Comparison of ENCODE assay signal across 9 cellular contexts in the genomic region with DNA sequence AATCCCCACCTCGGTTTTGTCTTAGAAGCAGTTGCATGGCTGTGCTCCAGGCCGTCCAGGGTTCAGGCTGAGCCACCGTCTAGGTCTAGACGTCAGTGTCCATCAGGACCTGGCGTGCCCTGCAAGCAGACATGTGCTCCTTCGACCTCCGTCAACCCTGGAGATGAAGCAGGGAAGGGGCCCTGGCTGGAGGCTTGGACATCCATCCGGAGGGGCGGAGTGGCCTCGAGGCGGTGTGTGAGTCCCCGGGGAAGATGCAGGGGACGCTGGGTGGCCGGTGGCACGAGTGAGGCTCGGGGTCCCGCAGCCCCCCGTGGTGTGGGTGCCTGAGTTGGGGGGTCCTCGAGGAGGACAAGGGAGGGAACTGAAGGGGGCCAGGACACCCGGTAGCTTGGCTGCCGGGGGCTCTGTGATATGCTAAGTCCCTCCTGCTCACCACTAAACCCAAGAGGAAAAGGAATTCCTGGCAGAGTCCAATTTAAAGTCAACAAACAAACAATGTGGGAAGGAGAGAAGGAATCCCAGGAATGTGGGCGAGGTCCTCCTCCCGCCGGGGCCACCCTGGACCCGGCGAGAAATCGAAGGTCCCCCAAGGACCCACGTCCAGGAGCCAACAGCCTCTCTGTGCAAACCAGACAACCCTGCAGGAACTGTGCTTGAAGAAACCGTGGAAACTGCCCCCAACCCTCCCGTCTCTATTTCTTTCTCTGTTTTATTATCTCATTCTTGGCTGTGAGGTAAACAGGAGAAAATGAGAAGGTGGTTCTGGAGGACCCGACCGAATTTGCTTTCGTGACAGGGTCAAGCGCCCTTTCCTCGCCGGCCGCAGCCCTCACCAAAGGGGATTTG. TPM values are rescaled to one million over a fixed set of nuclear protein-coding genes. Genes with fewer than 3 reads are reported as not detected.
DNase-seq lines count a peak whose midpoint lies in the region; ATAC-seq, FAIRE-seq and TF ChIP-seq lines count a peak whose summit lies in the region.
"Had no signal": no experiment of that assay in that cellular context is flagged by ENCODE, and none has a peak within 500 bp of the region (broad histone marks: within the 10 kb centered on the region; RNA-seq: fewer than 3 reads in every experiment).

No MANE protein-coding gene starts in this region.

- no peak overlapping the region for H3K4me2 ChIP-seq in K562 (ENCODE audit: insufficient read depth, low read length)
- H3K4me2 ChIP-seq in skeletal muscle satellite cell (ENCODE audit: low read length) = peak overlapping the region; percentile 79

- no peak for TF ChIP-seq CTCF in K562 (IDR thresholded peaks at IDR 0.05 in 2 of 3, conservative IDR thresholded peaks at IDR 0.05 in 1 of 3; ENCODE audit: insufficient read depth in 2 of 3, low read depth in 1 of 3, low read length in 3 of 3)

- no TSS peak for BruUV-seq in K562 (replicated peaks; lab: Mats Ljungman, UMichigan)

- H3K9me3 ChIP-seq in HAP-1 (no peaks in the 10 kb centered on the region), K562 (replicated peaks; ENCODE audit: control insufficient read depth, insufficient read depth, low read depth, low read length) (no peaks in the 10 kb centered on the region), iPS-15b (ENCODE audit: control insufficient read depth, insufficient read depth, low read length) (no peaks in the 10 kb centered on the region), skeletal muscle satellite cell (replicated peaks; ENCODE audit: low read length) (no peaks in the 10 kb centered on the region)

- no peak for TF ChIP-seq EP300 in K562 (IDR thresholded peaks at IDR 0.05; ENCODE audit: low read length)

- peak overlapping the region in 1 of 2 experiments; percentile 84; a peak in 2 of 4 replicates for H3K9ac ChIP-seq in K562 (ENCODE audit: insufficient read depth in 1 of 2, low read depth in 2 of 2, low read length in 2 of 2)
- peak overlapping the region; percentile 32 for H3K9ac ChIP-seq in iPS-15b (ENCODE audit: low read depth, low read length)
- peak overlapping the region; percentile 47 for H3K9ac ChIP-seq in skeletal muscle satellite cell (ENCODE audit: low read depth, low read length)

- H3K4me1 ChIP-seq in HAP-1 (peaks cover 22% of the 10 kb centered on the region), K562 (replicated peaks in 1 of 2; ENCODE audit: control insufficient read depth in 2 of 2, insufficient read depth in 2 of 2, low read length in 2 of 2) (peaks cover 0 to 31% of the 10 kb centered on the region in 2 experiments; a peak in 2 of 5 replicates), iPS-15b (ENCODE audit: control insufficient read depth, insufficient read depth, low read length) (peaks cover 3% of the 10 kb centered on the region), skeletal muscle satellite cell (ENCODE audit: control insufficient read depth, insufficient read depth, low read length) (peaks cover 27% of the 10 kb centered on the region)

- no peak for TF ChIP-seq POLR2A in K562 (conservative IDR thresholded peaks at IDR 0.05)

- no peak for TF ChIP-seq RAD21 in K562 (CRISPR knock-in tag; conservative IDR thresholded peaks at IDR 0.05 in 1 of 2, IDR thresholded peaks at IDR 0.05 in 1 of 2)

- H3K27ac ChIP-seq in K562 (ENCODE audit: extremely low read depth, low read depth, low read length) = no peak overlapping the region

- H3K36me3 ChIP-seq in HAP-1 (replicated peaks) (peaks cover 3% of the 10 kb centered on the region; the same call in 1 of the 2 replicates), K562 (ENCODE audit: control insufficient read depth, insufficient read depth, low read length) (no peaks in the 10 kb centered on the region), iPS-15b (ENCODE audit: control insufficient read depth, insufficient read depth, low read length) (no peaks in the 10 kb centered on the region), skeletal muscle satellite cell (ENCODE audit: insufficient read depth, low read length) (no peaks in the 10 kb centered on the region)

- POLR2A ChIA-PET in K562 (lab: Yijun Ruan, JAX) = interaction anchor here (1.0 kb wide), 1 partner anchor 15 kb away, joined by 5 read pairs; a partner anchor contains a TSS

- CTCF ChIA-PET in K562 (lab: Yijun Ruan, JAX; ENCODE audit: low intra/inter-chr PET ratio) = no interaction called here

- no peaks in the 10 kb centered on the region for H3K79me2 ChIP-seq in K562 (ENCODE audit: control insufficient read depth, insufficient read depth, low read length)

- no peaks in the 10 kb centered on the region for H4K20me1 ChIP-seq in K562 (replicated peaks; ENCODE audit: control insufficient read depth, insufficient read depth, low read length)

- peak overlapping the region; percentile 34 for H3K4me3 ChIP-seq in HAP-1
- H3K4me3 ChIP-seq in K562 = no peak overlapping the region
- peak overlapping the region; percentile 46 for H3K4me3 ChIP-seq in iPS-15b (ENCODE audit: low read depth, low read length)
- H3K4me3 ChIP-seq in skeletal muscle satellite cell (ENCODE audit: low read length) = peak overlapping the region; percentile 63

- no peak overlapping the region for H2AFZ ChIP-seq in K562 (ENCODE audit: low read depth, low read length)

- peak; percentile 38; the same call in 2 of the 3 replicates for ATAC-seq in K562
- no peak for ATAC-seq in GM18870 (IDR thresholded peaks at IDR 0.05; ENCODE audit: unreplicated experiment)
- ATAC-seq in GM19351 (IDR thresholded peaks at IDR 0.05; ENCODE audit: unreplicated experiment) = no peak

- WGBS in K562 (ENCODE audit: insufficient coverage, low coverage, missing lambda C conversion rate) = 63% methylated on average over 32 of the region's 37 CpGs

- no peak for FAIRE-seq in K562 (lab: Jason Lieb, UNC)

- H3K27me3 ChIP-seq in HAP-1 (ENCODE audit: low read depth) (no peaks in the 10 kb centered on the region), K562 (ENCODE audit: control insufficient read depth in 2 of 2, insufficient read depth in 2 of 2, low read length in 2 of 2) (no peaks in the 10 kb centered on the region), iPS-15b (ENCODE audit: control insufficient read depth, insufficient read depth, low read length) (no peaks in the 10 kb centered on the region), skeletal muscle satellite cell (ENCODE audit: control insufficient read depth, insufficient read depth, low read length) (no peaks in the 10 kb centered on the region)

- no peaks in the 10 kb centered on the region for H3K9me1 ChIP-seq in K562 (ENCODE audit: control insufficient read depth, insufficient read depth, low read length)

- intact Hi-C loops in K562 (cut with micrococcal nuclease) = no loop called here

- DNase-seq in HAP-1 (ENCODE audit: low spot score in 2 of 2) = peak; percentile 86 to 96
- no peak for DNase-seq in K562 (ENCODE audit: extremely low read depth in 1 of 4, low spot score in 3 of 4)
- no peak for DNase-seq in amygdala (lab: John Stamatoyannopoulos, UW)
- no peak for DNase-seq in NCI-H69 (lab: John Stamatoyannopoulos, UW)
- DNase-seq: activated naive CD8-positive, alpha-beta T cell treated with anti-CD3 and anti-CD28 coated beads, Interleukin-2, amount 10 ng/mL, durations not matched to agents 7 days and 5 days had no signal

- in situ Hi-C loops in HAP-1 (cut with MboI; ENCODE audit: low sequenced_read_pairs) = no loop called here
- in situ Hi-C loops in K562 (cut with MboI) = no loop called here

RNA-seq across cellular contexts. Expression of a gene that starts 14.8 kb away (rescaled TPM):
- total RNA-seq in K562 (2011; cell fraction: chromatin; rRNA removed; ENCODE audit: low replicate concordance) = 327 and 692 TPM in 2 replicates
- 382 and 389 TPM in 2 replicates for total RNA-seq in K562 (2011; cell fraction: nucleolus; rRNA removed)
- 336 and 353 TPM in 2 replicates for total RNA-seq in K562 (2011; cell fraction: nucleoplasm; rRNA removed)
- total RNA-seq in K562 (2014; rRNA removed) (237 and 443 TPM in 2 replicates), K562 (2014; rRNA removed; fragmentation: Illumina TruSeq; extraction: Trizol) (234 TPM in 2 replicates), K562 (2015; rRNA removed; fragmentation: Illumina TruSeq; extraction: Trizol) (183 and 187 TPM in 2 replicates), K562 (2021) (751 and 759 TPM in 2 replicates)
- polyA plus RNA-seq in K562 (2011; rRNA removed) (131 and 357 TPM in 2 replicates), K562 (2014; fragmentation: Illumina TruSeq; extraction: Trizol) (413 and 465 TPM in 2 replicates), K562 (2014; fragmentation: Nextera tagmentation; extraction: Ambion mirVana) (10 to 100 TPM; 14.0 to 18.1 TPM), K562 (2014; rRNA removed) (291 and 296 TPM in 2 replicates)
- polyA plus RNA-seq in K562 (2011; cell fraction: cytosol; rRNA removed) = 138 and 245 TPM in 2 replicates
- polyA plus RNA-seq in K562 (2011; cell fraction: nucleus; rRNA removed) = 683 and 1,149 TPM in 2 replicates
- 757 and 849 TPM in 2 replicates for polyA plus RNA-seq in K562 (2012)
- polyA minus RNA-seq in K562 (2011; rRNA and poly(A)+ RNA removed) = 127 and 175 TPM in 2 replicates
- polyA minus RNA-seq in K562 (2011; cell fraction: cytosol; rRNA and poly(A)+ RNA removed) = 353 and 383 TPM in 2 replicates
- polyA minus RNA-seq in K562 (2011; cell fraction: nucleus; rRNA and poly(A)+ RNA removed) = 242 and 246 TPM in 2 replicates
- 113 and 162 TPM in 2 replicates for total RNA-seq in skeletal muscle satellite cell (2012; rRNA removed)

RNA-seq across cellular contexts. Expression of a gene that starts 31.5 kb away (rescaled TPM):
- not detected in 2 replicates for total RNA-seq in K562 (2011; cell fraction: chromatin; rRNA removed; ENCODE audit: low replicate concordance)
- not detected in 2 replicates for total RNA-seq in K562 (2011; cell fraction: nucleolus; rRNA removed)
- not detected in 2 replicates for total RNA-seq in K562 (2011; cell fraction: nucleoplasm; rRNA removed)
- total RNA-seq in K562 (2014; rRNA removed) (0.05 and 0.24 TPM in 2 replicates), K562 (2014; rRNA removed; fragmentation: Illumina TruSeq; extraction: Trizol) (not detected in 2 replicates), K562 (2015; rRNA removed; fragmentation: Illumina TruSeq; extraction: Trizol) (not detected in 2 replicates), K562 (2021) (0.20 and 0.29 TPM in 2 replicates)
- polyA plus RNA-seq in K562 (2011; rRNA removed) (0.03 and 0.06 TPM in 2 replicates), K562 (2014; fragmentation: Illumina TruSeq; extraction: Trizol) (not detected in 2 replicates), K562 (2014; fragmentation: Nextera tagmentation; extraction: Ambion mirVana) (not detected), K562 (2014; rRNA removed) (0.04 TPM in 1 of 2 replicates, not detected in the other)
- polyA plus RNA-seq in K562 (2011; cell fraction: cytosol; rRNA removed) = 0.10 and 0.13 TPM in 2 replicates
- 0.10 TPM in 1 of 2 replicates, not detected in the other for polyA plus RNA-seq in K562 (2011; cell fraction: nucleus; rRNA removed)
- 0.04 and 0.07 TPM in 2 replicates for polyA plus RNA-seq in K562 (2012)
- not detected in 2 replicates for polyA minus RNA-seq in K562 (2011; rRNA and poly(A)+ RNA removed)
- 0.55 TPM in 1 of 2 replicates, not detected in the other for polyA minus RNA-seq in K562 (2011; cell fraction: cytosol; rRNA and poly(A)+ RNA removed)
- not detected in 2 replicates for polyA minus RNA-seq in K562 (2011; cell fraction: nucleus; rRNA and poly(A)+ RNA removed)
- 0.22 and 0.25 TPM in 2 replicates for total RNA-seq in skeletal muscle satellite cell (2012; rRNA removed)
- total RNA-seq: activated naive CD8-positive, alpha-beta T cell treated with anti-CD3 and anti-CD28 coated beads, Interleukin-2, amount 10 ng/mL, durations not matched to agents 7 days and 5 days had no signal

RNA-seq across cellular contexts. Expression of a gene that starts 39.3 kb away (rescaled TPM):
- 6.7 and 37.1 TPM in 2 replicates for total RNA-seq in K562 (2011; cell fraction: chromatin; rRNA removed; ENCODE audit: low replicate concordance)
- total RNA-seq in K562 (2011; cell fraction: nucleolus; rRNA removed) = 62.2 and 83.4 TPM in 2 replicates
- 28.0 and 30.4 TPM in 2 replicates for total RNA-seq in K562 (2011; cell fraction: nucleoplasm; rRNA removed)
- total RNA-seq in K562 (2014; rRNA removed) = 28.6 and 30.5 TPM in 2 replicates
- total RNA-seq in K562 (2014; rRNA removed; fragmentation: Illumina TruSeq; extraction: Trizol) = 1.8 and 2.3 TPM in 2 replicates
- 8.6 and 10.1 TPM in 2 replicates for total RNA-seq in K562 (2015; rRNA removed; fragmentation: Illumina TruSeq; extraction: Trizol)
- 40.4 and 48.2 TPM in 2 replicates for total RNA-seq in K562 (2021)
- polyA plus RNA-seq in K562 (2011; rRNA removed) = 12.8 and 19.0 TPM in 2 replicates
- 25.3 and 82.8 TPM in 2 replicates for polyA plus RNA-seq in K562 (2011; cell fraction: cytosol; rRNA removed)
- polyA plus RNA-seq in K562 (2011; cell fraction: nucleus; rRNA removed) = 24.4 and 43.1 TPM in 2 replicates
- polyA plus RNA-seq in K562 (2012) = 23.2 and 35.5 TPM in 2 replicates
- polyA plus RNA-seq in K562 (2014; fragmentation: Illumina TruSeq; extraction: Trizol) = 2.2 and 7.8 TPM in 2 replicates
- polyA plus RNA-seq in K562 (2014; fragmentation: Nextera tagmentation; extraction: Ambion mirVana) = under 1 TPM; 0.01 to 0.08 TPM
- 19.4 and 21.8 TPM in 2 replicates for polyA plus RNA-seq in K562 (2014; rRNA removed)
- 9.9 and 23.4 TPM in 2 replicates for polyA minus RNA-seq in K562 (2011; rRNA and poly(A)+ RNA removed)
- 46.2 and 51.7 TPM in 2 replicates for polyA minus RNA-seq in K562 (2011; cell fraction: cytosol; rRNA and poly(A)+ RNA removed)
- polyA minus RNA-seq in K562 (2011; cell fraction: nucleus; rRNA and poly(A)+ RNA removed) = 7.9 and 8.1 TPM in 2 replicates
- not detected in 2 replicates for total RNA-seq in skeletal muscle satellite cell (2012; rRNA removed)
- total RNA-seq: activated naive CD8-positive, alpha-beta T cell treated with anti-CD3 and anti-CD28 coated beads, Interleukin-2, amount 10 ng/mL, durations not matched to agents 7 days and 5 days had no signal

RNA-seq across cellular contexts. Expression of a gene that starts 45.2 kb away (rescaled TPM):
- 3.4 and 6.7 TPM in 2 replicates for total RNA-seq in K562 (2011; cell fraction: chromatin; rRNA removed; ENCODE audit: low replicate concordance)
- 4.3 and 4.6 TPM in 2 replicates for total RNA-seq in K562 (2011; cell fraction: nucleolus; rRNA removed)
- 3.1 and 6.0 TPM in 2 replicates for total RNA-seq in K562 (2011; cell fraction: nucleoplasm; rRNA removed)
- 0.33 and 0.73 TPM in 2 replicates for total RNA-seq in K562 (2014; rRNA removed)
- not detected in 2 replicates for total RNA-seq in K562 (2014; rRNA removed; fragmentation: Illumina TruSeq; extraction: Trizol)
- 0.19 and 0.29 TPM in 2 replicates for total RNA-seq in K562 (2015; rRNA removed; fragmentation: Illumina TruSeq; extraction: Trizol)
- total RNA-seq in K562 (2021) = 1.4 and 1.7 TPM in 2 replicates
- 0.39 and 0.87 TPM in 2 replicates for polyA plus RNA-seq in K562 (2011; rRNA removed)
- 0.60 and 0.94 TPM in 2 replicates for polyA plus RNA-seq in K562 (2011; cell fraction: cytosol; rRNA removed)
- 6.4 and 9.5 TPM in 2 replicates for polyA plus RNA-seq in K562 (2011; cell fraction: nucleus; rRNA removed)
- polyA plus RNA-seq in K562 (2012) = 1.5 and 9.7 TPM in 2 replicates
- 0.45 and 0.51 TPM in 2 replicates for polyA plus RNA-seq in K562 (2014; fragmentation: Illumina TruSeq; extraction: Trizol)
- not detected for polyA plus RNA-seq in K562 (2014; fragmentation: Nextera tagmentation; extraction: Ambion mirVana)
- 1.9 and 3.3 TPM in 2 replicates for polyA plus RNA-seq in K562 (2014; rRNA removed)
- not detected in 2 replicates for polyA minus RNA-seq in K562 (2011; rRNA and poly(A)+ RNA removed)
- 1.1 TPM in 1 of 2 replicates, not detected in the other for polyA minus RNA-seq in K562 (2011; cell fraction: cytosol; rRNA and poly(A)+ RNA removed)
- polyA minus RNA-seq in K562 (2011; cell fraction: nucleus; rRNA and poly(A)+ RNA removed) = 0.78 and 0.81 TPM in 2 replicates
- total RNA-seq in skeletal muscle satellite cell (2012; rRNA removed) = not detected in 2 replicates

RNA-seq across cellular contexts. Expression of a gene that starts 58.4 kb away (rescaled TPM):
- not detected in 2 replicates for total RNA-seq in K562 (2011; cell fraction: chromatin; rRNA removed; ENCODE audit: low replicate concordance)
- 0.50 TPM in 1 of 2 replicates, not detected in the other for total RNA-seq in K562 (2011; cell fraction: nucleolus; rRNA removed)
- 0.37 TPM in 1 of 2 replicates, not detected in the other for total RNA-seq in K562 (2011; cell fraction: nucleoplasm; rRNA removed)
- 0.14 and 0.69 TPM in 2 replicates for total RNA-seq in K562 (2014; rRNA removed)
- total RNA-seq in K562 (2014; rRNA removed; fragmentation: Illumina TruSeq; extraction: Trizol) = 0.19 TPM in 1 of 2 replicates, not detected in the other
- 0.36 and 0.41 TPM in 2 replicates for total RNA-seq in K562 (2015; rRNA removed; fragmentation: Illumina TruSeq; extraction: Trizol)
- total RNA-seq in K562 (2021) = 0.60 and 0.86 TPM in 2 replicates
- 0.60 and 1.4 TPM in 2 replicates for polyA plus RNA-seq in K562 (2011; rRNA removed)
- 3.3 and 5.8 TPM in 2 replicates for polyA plus RNA-seq in K562 (2011; cell fraction: cytosol; rRNA removed)
- 1.3 and 1.6 TPM in 2 replicates for polyA plus RNA-seq in K562 (2011; cell fraction: nucleus; rRNA removed)
- 0.55 and 1.3 TPM in 2 replicates for polyA plus RNA-seq in K562 (2012)
- polyA plus RNA-seq in K562 (2014; fragmentation: Illumina TruSeq; extraction: Trizol) = 0.25 and 0.43 TPM in 2 replicates
- polyA plus RNA-seq in K562 (2014; fragmentation: Nextera tagmentation; extraction: Ambion mirVana) = not detected
- 0.50 TPM in 1 of 2 replicates, not detected in the other for polyA plus RNA-seq in K562 (2014; rRNA removed)
- not detected in 2 replicates for polyA minus RNA-seq in K562 (2011; rRNA and poly(A)+ RNA removed)
- 1.4 TPM in 1 of 2 replicates, not detected in the other for polyA minus RNA-seq in K562 (2011; cell fraction: cytosol; rRNA and poly(A)+ RNA removed)
- not detected in 2 replicates for polyA minus RNA-seq in K562 (2011; cell fraction: nucleus; rRNA and poly(A)+ RNA removed)
- total RNA-seq in skeletal muscle satellite cell (2012; rRNA removed) = not detected in 2 replicates
- total RNA-seq: activated naive CD8-positive, alpha-beta T cell treated with anti-CD3 and anti-CD28 coated beads, Interleukin-2, amount 10 ng/mL, durations not matched to agents 7 days and 5 days had no signal

Comparison
In these comparisons a context has a peak if more than half of its experiments do, and no peak if none do; other contexts are left out.
1. DNase-seq: peak in HAP-1 (2 of 2); none in K562 (0 of 4), amygdala (0 of 56) and NCI-H69 (single experiment).